In the genomic region with DNA sequence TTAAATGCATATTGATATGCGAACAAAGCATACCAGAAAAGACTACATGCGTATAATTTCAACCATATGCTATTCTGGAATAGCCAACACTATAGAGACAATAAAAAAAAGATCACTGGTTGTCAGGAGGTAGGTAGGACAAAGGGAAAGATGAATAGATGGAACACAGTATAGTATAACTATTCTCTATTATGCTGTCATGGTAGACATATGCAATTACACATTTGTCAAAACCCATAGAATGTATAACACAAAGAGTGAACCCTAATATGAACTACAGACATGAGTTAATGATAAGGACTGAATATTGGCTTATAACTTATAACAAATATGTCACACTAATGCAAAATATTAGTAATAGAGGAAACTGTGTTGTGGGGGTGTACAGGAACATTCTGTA, we compare ENCODE assay signal across 1 cellular context.
"Had no signal": no experiment of that assay in that cellular context is flagged by ENCODE, and none has a peak within 500 bp of the region (broad histone marks: within the 10 kb centered on the region; RNA-seq: fewer than 3 reads in every experiment).

No MANE protein-coding gene starts in this region.

- H3K9me3 ChIP-seq: MG63 had no signal

- H3K4me3 ChIP-seq: MG63 had no signal

- H3K36me3 ChIP-seq: MG63 had no signal
